In the genomic region with DNA sequence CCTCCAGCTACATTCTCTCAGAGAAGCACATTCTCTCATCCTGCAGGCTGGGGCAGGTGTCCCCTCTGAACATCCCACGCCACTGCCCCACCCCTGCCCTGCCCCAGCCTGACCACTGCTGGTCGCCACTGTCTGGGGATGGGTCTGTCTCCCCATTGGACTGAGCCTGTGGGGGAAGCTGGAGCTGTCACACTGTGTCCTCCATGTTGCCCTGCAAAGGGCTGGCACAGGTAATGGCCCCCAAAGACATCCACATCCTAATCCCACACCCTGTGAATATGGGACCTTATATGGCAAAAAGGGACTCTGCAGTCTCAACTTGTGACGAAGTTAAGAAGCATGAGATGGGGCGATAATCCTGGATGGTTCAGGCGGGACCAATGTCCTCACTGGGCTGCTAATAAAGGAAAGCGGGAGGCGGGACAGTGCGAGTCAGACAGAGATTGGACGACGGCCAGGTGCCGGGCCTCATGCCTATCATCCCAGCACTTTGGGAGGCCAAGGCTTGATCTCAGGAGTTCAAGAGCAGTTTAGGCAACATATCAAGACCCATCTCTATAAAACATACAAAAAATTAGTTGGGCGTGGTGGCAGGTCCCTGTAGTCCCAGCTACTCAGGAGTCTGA, we compare ENCODE assay signal across 2 cellular contexts.
TF ChIP-seq lines count a peak whose summit lies in the region.

No MANE protein-coding gene starts in this region.

TF ChIP-seq in IMR-90, 13 proteins besides CTCF, POLR2A, EP300 and RAD21:
- TF ChIP-seq RCOR1 (IDR thresholded peaks at IDR 0.05; ENCODE audit: insufficient replicate concordance, low read length) (no peak), MAZ (IDR thresholded peaks at IDR 0.05; ENCODE audit: borderline replicate concordance, low read depth, low read length) (no peak), CEBPB (IDR thresholded peaks at IDR 0.05; ENCODE audit: low read depth, low read length) (no peak), NFE2L2 (IDR thresholded peaks at IDR 0.05; ENCODE audit: low read depth, low read length) (no peak), BHLHE40 (IDR thresholded peaks at IDR 0.05; ENCODE audit: low read depth, low read length) (no peak), MXI1 (IDR thresholded peaks at IDR 0.05; ENCODE audit: borderline replicate concordance, low read depth, low read length) (no peak), MAFK (IDR thresholded peaks at IDR 0.05; ENCODE audit: low read depth, low read length) (no peak), CHD1 (IDR thresholded peaks at IDR 0.05; ENCODE audit: low read depth, low read length) (no peak), RFX5 (IDR thresholded peaks at IDR 0.05; ENCODE audit: low read depth, low read length) (no peak)
- TF ChIP-seq, protein P1, sequence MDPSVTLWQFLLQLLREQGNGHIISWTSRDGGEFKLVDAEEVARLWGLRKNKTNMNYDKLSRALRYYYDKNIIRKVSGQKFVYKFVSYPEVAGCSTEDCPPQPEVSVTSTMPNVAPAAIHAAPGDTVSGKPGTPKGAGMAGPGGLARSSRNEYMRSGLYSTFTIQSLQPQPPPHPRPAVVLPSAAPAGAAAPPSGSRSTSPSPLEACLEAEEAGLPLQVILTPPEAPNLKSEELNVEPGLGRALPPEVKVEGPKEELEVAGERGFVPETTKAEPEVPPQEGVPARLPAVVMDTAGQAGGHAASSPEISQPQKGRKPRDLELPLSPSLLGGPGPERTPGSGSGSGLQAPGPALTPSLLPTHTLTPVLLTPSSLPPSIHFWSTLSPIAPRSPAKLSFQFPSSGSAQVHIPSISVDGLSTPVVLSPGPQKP (IDR thresholded peaks at IDR 0.05; ENCODE audit: borderline replicate concordance, low read depth, low read length): no peak
- TF ChIP-seq, protein P2, sequence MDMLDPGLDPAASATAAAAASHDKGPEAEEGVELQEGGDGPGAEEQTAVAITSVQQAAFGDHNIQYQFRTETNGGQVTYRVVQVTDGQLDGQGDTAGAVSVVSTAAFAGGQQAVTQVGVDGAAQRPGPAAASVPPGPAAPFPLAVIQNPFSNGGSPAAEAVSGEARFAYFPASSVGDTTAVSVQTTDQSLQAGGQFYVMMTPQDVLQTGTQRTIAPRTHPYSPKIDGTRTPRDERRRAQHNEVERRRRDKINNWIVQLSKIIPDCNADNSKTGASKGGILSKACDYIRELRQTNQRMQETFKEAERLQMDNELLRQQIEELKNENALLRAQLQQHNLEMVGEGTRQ (IDR thresholded peaks at IDR 0.05; ENCODE audit: low read depth, low read length): no peak

TF ChIP-seq in HepG2, 621 proteins besides CTCF, POLR2A, EP300 and RAD21:
- TF ChIP-seq, protein P3, sequence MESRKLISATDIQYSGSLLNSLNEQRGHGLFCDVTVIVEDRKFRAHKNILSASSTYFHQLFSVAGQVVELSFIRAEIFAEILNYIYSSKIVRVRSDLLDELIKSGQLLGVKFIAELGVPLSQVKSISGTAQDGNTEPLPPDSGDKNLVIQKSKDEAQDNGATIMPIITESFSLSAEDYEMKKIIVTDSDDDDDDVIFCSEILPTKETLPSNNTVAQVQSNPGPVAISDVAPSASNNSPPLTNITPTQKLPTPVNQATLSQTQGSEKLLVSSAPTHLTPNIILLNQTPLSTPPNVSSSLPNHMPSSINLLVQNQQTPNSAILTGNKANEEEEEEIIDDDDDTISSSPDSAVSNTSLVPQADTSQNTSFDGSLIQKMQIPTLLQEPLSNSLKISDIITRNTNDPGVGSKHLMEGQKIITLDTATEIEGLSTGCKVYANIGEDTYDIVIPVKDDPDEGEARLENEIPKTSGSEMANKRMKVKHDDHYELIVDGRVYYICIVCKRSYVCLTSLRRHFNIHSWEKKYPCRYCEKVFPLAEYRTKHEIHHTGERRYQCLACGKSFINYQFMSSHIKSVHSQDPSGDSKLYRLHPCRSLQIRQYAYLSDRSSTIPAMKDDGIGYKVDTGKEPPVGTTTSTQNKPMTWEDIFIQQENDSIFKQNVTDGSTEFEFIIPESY (CRISPR knock-in tag; IDR thresholded peaks at IDR 0.05): peak; percentile 28; the same call in 1 of the 2 replicates
- TF ChIP-seq HMG20A (CRISPR knock-in tag; IDR thresholded peaks at IDR 0.05; ENCODE audit: borderline replicate concordance): no peak
- no peak for TF ChIP-seq ZSCAN30 (CRISPR knock-in tag; IDR thresholded peaks at IDR 0.05)
- no peak for TF ChIP-seq REPIN1 (CRISPR knock-in tag; IDR thresholded peaks at IDR 0.05; ENCODE audit: borderline replicate concordance, low read depth)
TF ChIP-seq in HepG2: peak in this region for 1.
